In the genomic region with DNA sequence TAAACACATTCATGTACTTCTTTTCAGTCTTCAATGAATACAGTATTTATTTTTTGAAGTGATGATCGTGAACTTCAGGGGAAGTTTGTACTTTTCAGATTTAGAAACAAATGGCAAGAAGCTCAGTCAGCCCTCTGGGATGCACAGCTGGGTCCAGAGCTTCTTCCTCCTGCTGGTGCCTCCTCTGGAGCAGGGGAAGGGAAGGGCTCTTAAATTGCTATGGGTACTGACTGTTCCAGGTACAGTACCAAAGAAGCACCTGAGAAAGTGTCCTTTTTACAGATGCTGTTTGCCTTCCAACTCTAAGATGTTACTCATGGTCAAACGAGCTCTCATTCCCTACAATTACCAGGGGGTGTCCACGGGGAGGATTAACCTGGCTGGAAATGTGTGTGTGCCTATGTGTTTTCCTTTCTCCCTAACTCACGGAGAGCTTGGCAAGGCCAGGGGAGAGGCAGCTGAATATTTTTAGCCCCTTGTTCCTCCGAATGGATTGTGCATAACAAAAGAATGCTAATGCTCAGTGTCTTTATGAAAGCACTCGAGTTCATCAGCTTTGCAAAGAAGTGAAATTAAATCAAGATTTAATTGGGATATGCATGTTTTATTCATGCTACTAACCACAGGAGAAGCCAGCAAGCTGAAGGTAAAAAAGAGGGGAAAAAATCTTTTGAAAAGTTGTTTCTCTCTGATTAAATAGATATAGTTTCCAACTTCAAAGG, we compare ENCODE assay signal across 2 cellular contexts.
TF ChIP-seq lines count a peak whose summit lies in the region.

No MANE protein-coding gene starts in this region.

TF ChIP-seq in GM23338, 12 proteins besides CTCF, POLR2A, EP300 and RAD21 (continued from another document):
- no peak for TF ChIP-seq REST (IDR thresholded peaks at IDR 0.05; ENCODE audit: unreplicated experiment)
- TF ChIP-seq, protein P1, sequence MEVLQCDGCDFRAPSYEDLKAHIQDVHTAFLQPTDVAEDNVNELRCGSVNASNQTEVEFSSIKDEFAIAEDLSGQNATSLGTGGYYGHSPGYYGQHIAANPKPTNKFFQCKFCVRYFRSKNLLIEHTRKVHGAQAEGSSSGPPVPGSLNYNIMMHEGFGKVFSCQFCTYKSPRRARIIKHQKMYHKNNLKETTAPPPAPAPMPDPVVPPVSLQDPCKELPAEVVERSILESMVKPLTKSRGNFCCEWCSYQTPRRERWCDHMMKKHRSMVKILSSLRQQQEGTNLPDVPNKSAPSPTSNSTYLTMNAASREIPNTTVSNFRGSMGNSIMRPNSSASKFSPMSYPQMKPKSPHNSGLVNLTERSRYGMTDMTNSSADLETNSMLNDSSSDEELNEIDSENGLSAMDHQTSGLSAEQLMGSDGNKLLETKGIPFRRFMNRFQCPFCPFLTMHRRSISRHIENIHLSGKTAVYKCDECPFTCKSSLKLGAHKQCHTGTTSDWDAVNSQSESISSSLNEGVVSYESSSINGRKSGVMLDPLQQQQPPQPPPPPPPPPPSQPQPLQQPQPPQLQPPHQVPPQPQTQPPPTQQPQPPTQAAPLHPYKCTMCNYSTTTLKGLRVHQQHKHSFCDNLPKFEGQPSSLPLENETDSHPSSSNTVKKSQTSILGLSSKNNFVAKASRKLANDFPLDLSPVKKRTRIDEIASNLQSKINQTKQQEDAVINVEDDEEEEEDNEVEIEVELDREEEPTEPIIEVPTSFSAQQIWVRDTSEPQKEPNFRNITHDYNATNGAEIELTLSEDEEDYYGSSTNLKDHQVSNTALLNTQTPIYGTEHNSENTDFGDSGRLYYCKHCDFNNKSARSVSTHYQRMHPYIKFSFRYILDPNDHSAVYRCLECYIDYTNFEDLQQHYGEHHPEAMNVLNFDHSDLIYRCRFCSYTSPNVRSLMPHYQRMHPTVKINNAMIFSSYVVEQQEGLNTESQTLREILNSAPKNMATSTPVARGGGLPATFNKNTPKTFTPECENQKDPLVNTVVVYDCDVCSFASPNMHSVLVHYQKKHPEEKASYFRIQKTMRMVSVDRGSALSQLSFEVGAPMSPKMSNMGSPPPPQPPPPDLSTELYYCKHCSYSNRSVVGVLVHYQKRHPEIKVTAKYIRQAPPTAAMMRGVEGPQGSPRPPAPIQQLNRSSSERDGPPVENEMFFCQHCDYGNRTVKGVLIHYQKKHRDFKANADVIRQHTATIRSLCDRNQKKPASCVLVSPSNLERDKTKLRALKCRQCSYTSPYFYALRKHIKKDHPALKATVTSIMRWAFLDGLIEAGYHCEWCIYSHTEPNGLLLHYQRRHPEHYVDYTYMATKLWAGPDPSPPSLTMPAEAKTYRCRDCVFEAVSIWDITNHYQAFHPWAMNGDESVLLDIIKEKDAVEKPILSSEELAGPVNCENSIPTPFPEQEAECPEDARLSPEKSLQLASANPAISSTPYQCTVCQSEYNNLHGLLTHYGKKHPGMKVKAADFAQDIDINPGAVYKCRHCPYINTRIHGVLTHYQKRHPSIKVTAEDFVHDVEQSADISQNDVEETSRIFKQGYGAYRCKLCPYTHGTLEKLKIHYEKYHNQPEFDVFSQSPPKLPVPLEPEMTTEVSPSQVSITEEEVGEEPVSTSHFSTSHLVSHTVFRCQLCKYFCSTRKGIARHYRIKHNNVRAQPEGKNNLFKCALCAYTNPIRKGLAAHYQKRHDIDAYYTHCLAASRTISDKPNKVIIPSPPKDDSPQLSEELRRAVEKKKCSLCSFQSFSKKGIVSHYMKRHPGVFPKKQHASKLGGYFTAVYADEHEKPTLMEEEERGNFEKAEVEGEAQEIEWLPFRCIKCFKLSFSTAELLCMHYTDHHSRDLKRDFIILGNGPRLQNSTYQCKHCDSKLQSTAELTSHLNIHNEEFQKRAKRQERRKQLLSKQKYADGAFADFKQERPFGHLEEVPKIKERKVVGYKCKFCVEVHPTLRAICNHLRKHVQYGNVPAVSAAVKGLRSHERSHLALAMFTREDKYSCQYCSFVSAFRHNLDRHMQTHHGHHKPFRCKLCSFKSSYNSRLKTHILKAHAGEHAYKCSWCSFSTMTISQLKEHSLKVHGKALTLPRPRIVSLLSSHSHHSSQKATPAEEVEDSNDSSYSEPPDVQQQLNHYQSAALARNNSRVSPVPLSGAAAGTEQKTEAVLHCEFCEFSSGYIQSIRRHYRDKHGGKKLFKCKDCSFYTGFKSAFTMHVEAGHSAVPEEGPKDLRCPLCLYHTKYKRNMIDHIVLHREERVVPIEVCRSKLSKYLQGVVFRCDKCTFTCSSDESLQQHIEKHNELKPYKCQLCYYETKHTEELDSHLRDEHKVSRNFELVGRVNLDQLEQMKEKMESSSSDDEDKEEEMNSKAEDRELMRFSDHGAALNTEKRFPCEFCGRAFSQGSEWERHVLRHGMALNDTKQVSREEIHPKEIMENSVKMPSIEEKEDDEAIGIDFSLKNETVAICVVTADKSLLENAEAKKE (CRISPR knock-in tag; IDR thresholded peaks at IDR 0.05) = no peak
- no peak for TF ChIP-seq ZNF331 (CRISPR knock-in tag; IDR thresholded peaks at IDR 0.05; ENCODE audit: low read depth)

TF ChIP-seq in WTC11, 78 proteins besides CTCF, POLR2A, EP300 and RAD21 (continued from another document):
- TF ChIP-seq, protein P2, sequence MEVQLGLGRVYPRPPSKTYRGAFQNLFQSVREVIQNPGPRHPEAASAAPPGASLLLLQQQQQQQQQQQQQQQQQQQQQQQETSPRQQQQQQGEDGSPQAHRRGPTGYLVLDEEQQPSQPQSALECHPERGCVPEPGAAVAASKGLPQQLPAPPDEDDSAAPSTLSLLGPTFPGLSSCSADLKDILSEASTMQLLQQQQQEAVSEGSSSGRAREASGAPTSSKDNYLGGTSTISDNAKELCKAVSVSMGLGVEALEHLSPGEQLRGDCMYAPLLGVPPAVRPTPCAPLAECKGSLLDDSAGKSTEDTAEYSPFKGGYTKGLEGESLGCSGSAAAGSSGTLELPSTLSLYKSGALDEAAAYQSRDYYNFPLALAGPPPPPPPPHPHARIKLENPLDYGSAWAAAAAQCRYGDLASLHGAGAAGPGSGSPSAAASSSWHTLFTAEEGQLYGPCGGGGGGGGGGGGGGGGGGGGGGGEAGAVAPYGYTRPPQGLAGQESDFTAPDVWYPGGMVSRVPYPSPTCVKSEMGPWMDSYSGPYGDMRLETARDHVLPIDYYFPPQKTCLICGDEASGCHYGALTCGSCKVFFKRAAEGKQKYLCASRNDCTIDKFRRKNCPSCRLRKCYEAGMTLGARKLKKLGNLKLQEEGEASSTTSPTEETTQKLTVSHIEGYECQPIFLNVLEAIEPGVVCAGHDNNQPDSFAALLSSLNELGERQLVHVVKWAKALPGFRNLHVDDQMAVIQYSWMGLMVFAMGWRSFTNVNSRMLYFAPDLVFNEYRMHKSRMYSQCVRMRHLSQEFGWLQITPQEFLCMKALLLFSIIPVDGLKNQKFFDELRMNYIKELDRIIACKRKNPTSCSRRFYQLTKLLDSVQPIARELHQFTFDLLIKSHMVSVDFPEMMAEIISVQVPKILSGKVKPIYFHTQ (CRISPR knock-in tag; IDR thresholded peaks at IDR 0.05) = no peak
- TF ChIP-seq TEAD4 (CRISPR knock-in tag; IDR thresholded peaks at IDR 0.05) = no peak
- TF ChIP-seq SMAD3 (CRISPR knock-in tag; IDR thresholded peaks at IDR 0.05; ENCODE audit: borderline replicate concordance) = no peak
- TF ChIP-seq, protein P3, sequence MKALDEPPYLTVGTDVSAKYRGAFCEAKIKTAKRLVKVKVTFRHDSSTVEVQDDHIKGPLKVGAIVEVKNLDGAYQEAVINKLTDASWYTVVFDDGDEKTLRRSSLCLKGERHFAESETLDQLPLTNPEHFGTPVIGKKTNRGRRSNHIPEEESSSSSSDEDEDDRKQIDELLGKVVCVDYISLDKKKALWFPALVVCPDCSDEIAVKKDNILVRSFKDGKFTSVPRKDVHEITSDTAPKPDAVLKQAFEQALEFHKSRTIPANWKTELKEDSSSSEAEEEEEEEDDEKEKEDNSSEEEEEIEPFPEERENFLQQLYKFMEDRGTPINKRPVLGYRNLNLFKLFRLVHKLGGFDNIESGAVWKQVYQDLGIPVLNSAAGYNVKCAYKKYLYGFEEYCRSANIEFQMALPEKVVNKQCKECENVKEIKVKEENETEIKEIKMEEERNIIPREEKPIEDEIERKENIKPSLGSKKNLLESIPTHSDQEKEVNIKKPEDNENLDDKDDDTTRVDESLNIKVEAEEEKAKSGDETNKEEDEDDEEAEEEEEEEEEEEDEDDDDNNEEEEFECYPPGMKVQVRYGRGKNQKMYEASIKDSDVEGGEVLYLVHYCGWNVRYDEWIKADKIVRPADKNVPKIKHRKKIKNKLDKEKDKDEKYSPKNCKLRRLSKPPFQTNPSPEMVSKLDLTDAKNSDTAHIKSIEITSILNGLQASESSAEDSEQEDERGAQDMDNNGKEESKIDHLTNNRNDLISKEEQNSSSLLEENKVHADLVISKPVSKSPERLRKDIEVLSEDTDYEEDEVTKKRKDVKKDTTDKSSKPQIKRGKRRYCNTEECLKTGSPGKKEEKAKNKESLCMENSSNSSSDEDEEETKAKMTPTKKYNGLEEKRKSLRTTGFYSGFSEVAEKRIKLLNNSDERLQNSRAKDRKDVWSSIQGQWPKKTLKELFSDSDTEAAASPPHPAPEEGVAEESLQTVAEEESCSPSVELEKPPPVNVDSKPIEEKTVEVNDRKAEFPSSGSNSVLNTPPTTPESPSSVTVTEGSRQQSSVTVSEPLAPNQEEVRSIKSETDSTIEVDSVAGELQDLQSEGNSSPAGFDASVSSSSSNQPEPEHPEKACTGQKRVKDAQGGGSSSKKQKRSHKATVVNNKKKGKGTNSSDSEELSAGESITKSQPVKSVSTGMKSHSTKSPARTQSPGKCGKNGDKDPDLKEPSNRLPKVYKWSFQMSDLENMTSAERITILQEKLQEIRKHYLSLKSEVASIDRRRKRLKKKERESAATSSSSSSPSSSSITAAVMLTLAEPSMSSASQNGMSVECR (CRISPR knock-in tag; IDR thresholded peaks at IDR 0.05; ENCODE audit: borderline replicate concordance) = no peak
- TF ChIP-seq GRHL2 (CRISPR knock-in tag; IDR thresholded peaks at IDR 0.05; ENCODE audit: insufficient replicate concordance, severe bottlenecking) = no peak
- TF ChIP-seq E2F5 (CRISPR knock-in tag; IDR thresholded peaks at IDR 0.05) = no peak
- no peak for TF ChIP-seq ETV6 (CRISPR knock-in tag; IDR thresholded peaks at IDR 0.05)
